8 cellular contexts compared by ENCODE assay signal in genomic region chr5:128498844-128499455, GRCh38. TPM values are rescaled to one million over a fixed set of nuclear protein-coding genes. Genes with fewer than 3 reads are reported as not detected.
DNase-seq lines count a peak whose midpoint lies in the region; ATAC-seq and TF ChIP-seq lines count a peak whose summit lies in the region.

No MANE protein-coding gene starts in this region.

- H3K4me3 ChIP-seq in KMS-11 (IDR thresholded peaks at IDR 0.05; ENCODE audit: insufficient read depth, low read depth, low read length) (no peak overlapping the region), brain microvascular endothelial cell (ENCODE audit: low read depth, low read length) (no peak overlapping the region), ovary (no peak overlapping the region), coronary artery (no peak overlapping the region)

- peaks cover 0 to 3% of the 10 kb centered on the region in 2 donors for H3K9me3 ChIP-seq in ovary

- H3K4me3 Mint-ChIP-seq in effector memory CD8-positive, alpha-beta T cell: no peak overlapping the region

- no peaks in the 10 kb centered on the region for H3K79me2 ChIP-seq in KMS-11 (ENCODE audit: insufficient read depth, low read depth)

- H3K36me3 Mint-ChIP-seq in effector memory CD8-positive, alpha-beta T cell (ENCODE audit: insufficient read depth): no peaks in the 10 kb centered on the region

- DNase-seq in ELR (ENCODE audit: low read depth): peak; percentile 67
- peak; percentile 53 for DNase-seq in brain microvascular endothelial cell
- peak; percentile 40 for DNase-seq in medulla oblongata (ENCODE audit: extremely low spot score)
- no peak for DNase-seq in effector memory CD8-positive, alpha-beta T cell
- no peak for DNase-seq in ovary
- no peak for DNase-seq in coronary artery (ENCODE audit: low spot score)

- H3K4me1 Mint-ChIP-seq in effector memory CD8-positive, alpha-beta T cell (ENCODE audit: low read depth in 2 of 2): no peaks in the 10 kb centered on the region

- no peak for TF ChIP-seq EP300 in ovary (IDR thresholded peaks at IDR 0.05)

- H3K27ac ChIP-seq in KMS-11 (no peak overlapping the region), brain microvascular endothelial cell (no peak overlapping the region), ovary (no peak overlapping the region), coronary artery (no peak overlapping the region)

- TF ChIP-seq POLR2A in ovary (IDR thresholded peaks at IDR 0.05): no peak

- H3K4me1 ChIP-seq in KMS-11 (ENCODE audit: low read depth, poor library complexity, severe bottlenecking): no peaks in the 10 kb centered on the region
- H3K4me1 ChIP-seq in ovary (ENCODE audit: insufficient read depth): no peaks in the 10 kb centered on the region

- intact Hi-C loops in ovary (cut with DNase I): no loop called here

- H3K4me2 ChIP-seq in KMS-11: no peak overlapping the region

- ATAC-seq in effector memory CD8-positive, alpha-beta T cell (replicated peaks): no peak
- ATAC-seq in GM21717 (IDR thresholded peaks at IDR 0.05; ENCODE audit: unreplicated experiment): no peak

- H2AFZ ChIP-seq in KMS-11 (ENCODE audit: low read depth): no peak overlapping the region

- 37 to 41% (median 39%) methylated on average over 5 of the region's 5 CpGs for WGBS in ovary, 3 donors

- H3K27me3 Mint-ChIP-seq in effector memory CD8-positive, alpha-beta T cell: no peaks in the 10 kb centered on the region

- H4K20me1 ChIP-seq in KMS-11 (ENCODE audit: insufficient read depth): no peaks in the 10 kb centered on the region

- H3K27ac Mint-ChIP-seq in effector memory CD8-positive, alpha-beta T cell: no peak overlapping the region

- H3K9me3 Mint-ChIP-seq in effector memory CD8-positive, alpha-beta T cell: peaks cover 5 to 8% of the 10 kb centered on the region in 2 donors

- in situ Hi-C loops in brain microvascular endothelial cell (cut with HindIII; ENCODE audit: low pct_ligation_motif_present, low sequenced_read_pairs): loop anchor here (25.0 kb wide), 1 partner anchor 262 kb away; no protein-coding TSS in a partner anchor

- no peaks in the 10 kb centered on the region for H3K27me3 ChIP-seq in KMS-11 (ENCODE audit: insufficient read depth, low read depth)
- H3K27me3 ChIP-seq in brain microvascular endothelial cell (replicated peaks): no peaks in the 10 kb centered on the region
- no peaks in the 10 kb centered on the region for H3K27me3 ChIP-seq in ovary

- TF ChIP-seq CTCF in KMS-11 (conservative IDR thresholded peaks at IDR 0.05; ENCODE audit: low read depth, low read length): peak; percentile 54; the same call in 1 of the 2 replicates
- peak; percentile 44 for TF ChIP-seq CTCF in brain microvascular endothelial cell (IDR thresholded peaks at IDR 0.05; ENCODE audit: low read depth, low read length, missing control alignments)
- TF ChIP-seq CTCF in ovary (IDR thresholded peaks at IDR 0.05): no peak
- TF ChIP-seq CTCF in coronary artery (IDR thresholded peaks at IDR 0.05): no peak

- H3K36me3 ChIP-seq in KMS-11 (ENCODE audit: insufficient read depth) (no peaks in the 10 kb centered on the region), brain microvascular endothelial cell (replicated peaks) (peaks cover 1% of the 10 kb centered on the region), ovary (no peaks in the 10 kb centered on the region)

- H3K9ac ChIP-seq in KMS-11: no peak overlapping the region

RNA-seq across cellular contexts. Expression of gene FBN2, which starts 39.1 kb away (rescaled TPM):
- total RNA-seq in ovary: 1 to 10 TPM in 4 of 7 donors, under 1 TPM in 3; 0.23 to 2.1 (median 1.0) TPM
- 1 to 10 TPM in 1 of 2 donors, under 1 TPM in 1; 0.56 to 3.5 TPM for polyA plus RNA-seq in ovary

Comparison
In these comparisons a context has a peak if more than half of its experiments do, and no peak if none do; other contexts are left out.
1. DNase-seq: peak in ELR (single experiment), brain microvascular endothelial cell (single experiment) and medulla oblongata (single experiment); none in effector memory CD8-positive, alpha-beta T cell (0 of 3), ovary (0 of 5) and coronary artery (single experiment).
2. CTCF ChIP-seq: peak in KMS-11 (single experiment) and brain microvascular endothelial cell (single experiment); none in ovary (0 of 3) and coronary artery (single experiment).